In the genomic region with DNA sequence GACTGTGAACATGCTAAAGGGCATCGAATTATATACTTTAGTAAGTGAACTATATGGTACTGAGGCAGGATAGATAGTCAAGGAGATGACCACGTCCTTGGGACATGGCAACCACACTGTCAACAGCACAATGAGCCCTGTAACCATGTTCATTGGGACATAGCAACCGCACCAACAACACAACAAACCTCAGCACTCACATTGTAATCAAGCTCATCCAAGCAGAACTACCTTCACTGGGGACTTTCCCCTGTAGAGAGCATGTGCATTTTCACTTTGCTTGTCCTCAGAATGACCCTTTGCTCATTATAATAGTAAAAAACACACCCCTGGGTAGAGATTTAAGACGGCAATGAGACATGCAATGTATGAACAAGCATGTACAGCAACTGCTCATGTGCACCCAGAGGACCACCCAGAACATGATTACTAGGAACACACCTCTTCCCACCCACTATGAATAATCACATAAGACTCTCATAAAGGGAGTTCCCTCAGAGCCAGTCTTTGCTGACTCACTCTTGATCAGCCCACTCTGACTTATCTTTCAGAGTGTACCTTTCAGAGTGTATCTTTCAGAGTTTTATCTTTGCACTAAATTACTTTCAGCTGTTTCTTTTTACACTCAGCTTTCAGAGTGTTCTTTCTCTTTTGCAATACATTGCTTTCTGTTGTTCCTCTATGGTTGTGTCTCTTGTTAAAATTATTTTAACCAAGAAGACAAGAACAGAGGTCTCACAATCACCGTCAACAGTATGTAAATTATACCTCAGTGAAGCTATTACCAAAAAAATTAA, we compare ENCODE assay signal across 8 cellular contexts. TPM values are rescaled to one million over a fixed set of nuclear protein-coding genes. Genes with fewer than 3 reads are reported as not detected.
DNase-seq lines count a peak whose midpoint lies in the region; ATAC-seq and TF ChIP-seq lines count a peak whose summit lies in the region.

No MANE protein-coding gene starts in this region.

- H3K36me3 ChIP-seq in skeletal muscle satellite cell (ENCODE audit: insufficient read depth, low read length): no peaks in the 10 kb centered on the region

- H3K9ac ChIP-seq in skeletal muscle satellite cell (ENCODE audit: low read depth, low read length): peak overlapping the region; percentile 39

- H3K27me3 ChIP-seq in skeletal muscle satellite cell (ENCODE audit: control insufficient read depth, insufficient read depth, low read length): no peaks in the 10 kb centered on the region

- H3K4me2 ChIP-seq in skeletal muscle satellite cell (ENCODE audit: low read length): peak overlapping the region; percentile 68

- peak overlapping the region; percentile 26; the same call in 1 of the 2 replicates for H3K27ac ChIP-seq in 22Rv1

- no peaks in the 10 kb centered on the region for H3K27me3 Mint-ChIP-seq in activated T-cell treated with anti-CD3 and anti-CD28 coated beads, Interleukin-2, amount 50 U/mL, for 24 hours

- H3K4me3 ChIP-seq in skeletal muscle satellite cell (ENCODE audit: low read length): peak overlapping the region; percentile 36

- ATAC-seq in GM18517 (IDR thresholded peaks at IDR 0.05; ENCODE audit: unreplicated experiment) (peak; percentile 77), HG02981 (IDR thresholded peaks at IDR 0.05; ENCODE audit: unreplicated experiment) (peak; percentile 70)

- peaks cover 52% of the 10 kb centered on the region for H3K4me1 Mint-ChIP-seq in activated T-cell treated with anti-CD3 and anti-CD28 coated beads, Interleukin-2, amount 50 U/mL, for 24 hours (ENCODE audit: low read depth)

- H3K4me3 Mint-ChIP-seq in activated T-cell treated with anti-CD3 and anti-CD28 coated beads, Interleukin-2, amount 50 U/mL, for 24 hours: peak overlapping the region; percentile 46

- peak; percentile 42 for DNase-seq in NCI-H748 (lab: John Stamatoyannopoulos, UW; ENCODE audit: unreplicated experiment)
- no peak for DNase-seq in activated T-cell treated with anti-CD3 and anti-CD28 coated beads, Interleukin-2, amount 50 U/mL, for 24 hours
- DNase-seq in foreskin melanocyte: peak; percentile 14
- DNase-seq in GM19240 (ENCODE audit: insufficient read length, low spot score): no peak

- H3K4me1 ChIP-seq in skeletal muscle satellite cell (ENCODE audit: control insufficient read depth, insufficient read depth, low read length): peaks cover 18% of the 10 kb centered on the region

- peaks cover 2% of the 10 kb centered on the region for H3K9me3 Mint-ChIP-seq in activated T-cell treated with anti-CD3 and anti-CD28 coated beads, Interleukin-2, amount 50 U/mL, for 24 hours

- peak overlapping the region; percentile 99 for H3K27ac Mint-ChIP-seq in activated T-cell treated with anti-CD3 and anti-CD28 coated beads, Interleukin-2, amount 50 U/mL, for 24 hours

- TF ChIP-seq CTCF in 22Rv1 (IDR thresholded peaks at IDR 0.05): no peak

- no peaks in the 10 kb centered on the region for H3K36me3 Mint-ChIP-seq in activated T-cell treated with anti-CD3 and anti-CD28 coated beads, Interleukin-2, amount 50 U/mL, for 24 hours (ENCODE audit: low read depth)

- H3K9me3 ChIP-seq in skeletal muscle satellite cell (replicated peaks; ENCODE audit: low read length): no peaks in the 10 kb centered on the region

RNA-seq across cellular contexts. Expression of a gene that starts 4.1 kb away (rescaled TPM):
- total RNA-seq in skeletal muscle satellite cell (2012; rRNA removed): not detected in 2 replicates

RNA-seq across cellular contexts. Expression of a gene that starts 30.6 kb away (rescaled TPM):
- 1.3 and 4.8 TPM in 2 replicates for total RNA-seq in skeletal muscle satellite cell (2012; rRNA removed)

RNA-seq across cellular contexts. Expression of a gene that starts 47.0 kb away (rescaled TPM):
- total RNA-seq in skeletal muscle satellite cell (2012; rRNA removed): 10.3 and 11.7 TPM in 2 replicates

Comparison
In these comparisons a context has a peak if more than half of its experiments do, and no peak if none do; other contexts are left out.
1. DNase-seq: peak in NCI-H748 (single experiment) and foreskin melanocyte (single experiment); none in activated T-cell treated with anti-CD3 and anti-CD28 coated beads, Interleukin-2, amount 50 U/mL, for 24 hours (single experiment) and GM19240 (single experiment).